15 cellular contexts compared by ENCODE assay signal in genomic region chr12:92077530-92077929, GRCh38.
DNase-seq lines count a peak whose midpoint lies in the region; ATAC-seq and TF ChIP-seq lines count a peak whose summit lies in the region.
"Had no signal": no experiment of that assay in that cellular context is flagged by ENCODE, and none has a peak within 500 bp of the region (broad histone marks: within the 10 kb centered on the region; RNA-seq: fewer than 3 reads in every experiment).

No MANE protein-coding gene starts in this region.

- H3K27me3 ChIP-seq in fibroblast of lung (ENCODE audit: control insufficient read depth, insufficient read depth, low read length), result no peaks in the 10 kb centered on the region
- no peaks in the 10 kb centered on the region for H3K27me3 ChIP-seq in smooth muscle cell (ENCODE audit: low read depth)
- H3K27me3 ChIP-seq: testis had no signal

- H3K4me1 ChIP-seq in fibroblast of lung (ENCODE audit: control insufficient read depth, extremely low read depth, insufficient read depth, low read length) (peaks cover 26% of the 10 kb centered on the region), smooth muscle cell (ENCODE audit: low read depth) (peaks cover 25% of the 10 kb centered on the region), mucosa of descending colon (ENCODE audit: low read depth) (peaks cover 5% of the 10 kb centered on the region)

- 56% methylated on average over 1 of the region's 1 CpG for WGBS in smooth muscle cell (ENCODE audit: low lambda C conversion rate)

- H3K36me3 ChIP-seq in fibroblast of lung (ENCODE audit: control insufficient read depth, insufficient read depth, low read length), result no peaks in the 10 kb centered on the region
- H3K36me3 ChIP-seq in smooth muscle cell (ENCODE audit: low read depth), result no peaks in the 10 kb centered on the region
- no peaks in the 10 kb centered on the region for H3K36me3 ChIP-seq in mucosa of descending colon (ENCODE audit: low read depth)
- H3K36me3 ChIP-seq: HAP-1 had no signal

- no peaks in the 10 kb centered on the region for H3K79me2 ChIP-seq in fibroblast of lung (ENCODE audit: control insufficient read depth, insufficient read depth, low read length)
- no peaks in the 10 kb centered on the region for H3K79me2 ChIP-seq in smooth muscle cell (ENCODE audit: low read depth)

- H4K20me1 ChIP-seq in fibroblast of lung (ENCODE audit: control insufficient read depth, extremely low read depth, insufficient read depth, low read length) (no peaks in the 10 kb centered on the region), smooth muscle cell (ENCODE audit: low read depth) (no peaks in the 10 kb centered on the region)

- H3K4me3 Mint-ChIP-seq in activated CD8-positive, alpha-beta T cell treated with anti-CD3 and anti-CD28 coated beads for 36 hours, result no peak overlapping the region
- H3K4me3 Mint-ChIP-seq in activated CD8-positive, alpha-beta T cell treated with anti-CD3 and anti-CD28 coated beads, Interleukin-2, amount 10 ng/mL, durations not matched to agents 7 days and 5 days, result no peak overlapping the region
- H3K4me3 Mint-ChIP-seq in T-cell, result no peak overlapping the region

- H3K4me1 Mint-ChIP-seq in activated CD8-positive, alpha-beta T cell treated with anti-CD3 and anti-CD28 coated beads for 36 hours (ENCODE audit: low read depth), result peaks cover 79% of the 10 kb centered on the region
- H3K4me1 Mint-ChIP-seq in activated CD8-positive, alpha-beta T cell treated with anti-CD3 and anti-CD28 coated beads, Interleukin-2, amount 10 ng/mL, durations not matched to agents 7 days and 5 days (ENCODE audit: low read depth), result peaks cover 48% of the 10 kb centered on the region
- H3K4me1 Mint-ChIP-seq in T-cell, result peaks cover 69 to 73% (median 73%) of the 10 kb centered on the region in 3 donors

- DNase-seq in activated CD8-positive, alpha-beta T cell treated with anti-CD3 and anti-CD28 coated beads for 36 hours, result no peak
- DNase-seq in activated CD8-positive, alpha-beta T cell treated with anti-CD3 and anti-CD28 coated beads, Interleukin-2, amount 10 ng/mL, durations not matched to agents 7 days and 5 days, result no peak
- DNase-seq in T-cell, result no peak
- no peak for DNase-seq in fibroblast of lung (ENCODE audit: low read depth in 2 of 2)
- no peak for DNase-seq in smooth muscle cell (lab: John Stamatoyannopoulos, UW; ENCODE audit: unreplicated experiment)
- DNase-seq in mucosa of descending colon, result no peak
- no peak for DNase-seq in stimulated activated CD4-positive, alpha-beta T cell treated with anti-CD3 and anti-CD28 coated beads, Interleukin-4, amount 100 ng/mL, for 24 hours
- DNase-seq: activated CD4-positive, alpha-beta T cell treated with anti-CD3 and anti-CD28 coated beads, Interleukin-2, amount 50 U/mL, for 1 hour; activated naive CD4-positive, alpha-beta T cell; Karpas-422; NCI-H510A had no signal

- POLR2A ChIA-PET in activated CD8-positive, alpha-beta T cell treated with anti-CD3 and anti-CD28 coated beads for 36 hours (lab: Charles Lee), result interaction anchor here (1.4 to 1.5 kb wide), 2 partner anchors 12 to 68 kb away, joined by 3 to 5 read pairs; partner anchors contain the start of gene BTG1
- POLR2A ChIA-PET in activated CD8-positive, alpha-beta T cell treated with anti-CD3 and anti-CD28 coated beads, Interleukin-2, amount 10 ng/mL, durations not matched to agents 7 days and 5 days (lab: Charles Lee), result interaction anchor here (1.3 kb wide), 1 partner anchor 67 kb away, joined by 3 read pairs; the partner anchor contains the start of gene BTG1
- POLR2A ChIA-PET in T-cell (lab: Charles Lee), result interaction anchor here (0.6 kb wide), 3 partner anchors 28 to 420 kb away, joined by 3 to 8 read pairs (median 4); no protein-coding TSS in a partner anchor

- no peaks in the 10 kb centered on the region for H3K9me3 ChIP-seq in fibroblast of lung (ENCODE audit: control insufficient read depth, insufficient read depth, low read depth, low read length)
- H3K9me3 ChIP-seq in smooth muscle cell (replicated peaks; ENCODE audit: low read depth), result no peaks in the 10 kb centered on the region
- H3K9me3 ChIP-seq in mucosa of descending colon, result no peaks in the 10 kb centered on the region
- H3K9me3 ChIP-seq: HAP-1, testis had no signal

- peak overlapping the region; percentile 83 for H3K27ac Mint-ChIP-seq in activated CD8-positive, alpha-beta T cell treated with anti-CD3 and anti-CD28 coated beads for 36 hours
- no peak overlapping the region for H3K27ac Mint-ChIP-seq in activated CD8-positive, alpha-beta T cell treated with anti-CD3 and anti-CD28 coated beads, Interleukin-2, amount 10 ng/mL, durations not matched to agents 7 days and 5 days
- peak overlapping the region; percentile 23 to 87 for H3K27ac Mint-ChIP-seq in T-cell

- peak overlapping the region; percentile 2 for H3K4me2 ChIP-seq in fibroblast of lung (ENCODE audit: extremely low read depth, insufficient read depth, low read length)
- H3K4me2 ChIP-seq in smooth muscle cell, result peak overlapping the region; percentile 58

- H3K36me3 Mint-ChIP-seq in activated CD8-positive, alpha-beta T cell treated with anti-CD3 and anti-CD28 coated beads for 36 hours (ENCODE audit: low read depth), result peaks cover 18% of the 10 kb centered on the region
- H3K36me3 Mint-ChIP-seq in activated CD8-positive, alpha-beta T cell treated with anti-CD3 and anti-CD28 coated beads, Interleukin-2, amount 10 ng/mL, durations not matched to agents 7 days and 5 days (ENCODE audit: low read depth), result peaks cover 7% of the 10 kb centered on the region
- H3K36me3 Mint-ChIP-seq in T-cell, result peaks cover 17% of the 10 kb centered on the region

- H3K27ac ChIP-seq in fibroblast of lung (ENCODE audit: insufficient read depth, low read length), result peak overlapping the region; percentile 62
- H3K27ac ChIP-seq in smooth muscle cell (ENCODE audit: low read depth), result peak overlapping the region; percentile 88

- H3K9me3 Mint-ChIP-seq in activated CD8-positive, alpha-beta T cell treated with anti-CD3 and anti-CD28 coated beads for 36 hours, result peaks cover 7% of the 10 kb centered on the region
- H3K9me3 Mint-ChIP-seq in activated CD8-positive, alpha-beta T cell treated with anti-CD3 and anti-CD28 coated beads, Interleukin-2, amount 10 ng/mL, durations not matched to agents 7 days and 5 days (ENCODE audit: insufficient read depth), result peaks cover 6% of the 10 kb centered on the region
- H3K9me3 Mint-ChIP-seq in T-cell, result peaks cover 0 to 4% (median 0%) of the 10 kb centered on the region in 3 donors

- no peak for ATAC-seq in activated CD8-positive, alpha-beta T cell treated with anti-CD3 and anti-CD28 coated beads for 36 hours
- ATAC-seq in activated CD8-positive, alpha-beta T cell treated with anti-CD3 and anti-CD28 coated beads, Interleukin-2, amount 10 ng/mL, durations not matched to agents 7 days and 5 days, result no peak
- no peak for ATAC-seq in T-cell (replicated peaks in 1 of 4)
- no peak for ATAC-seq in mucosa of descending colon
- no peak for ATAC-seq in GM21723 (IDR thresholded peaks at IDR 0.05; ENCODE audit: unreplicated experiment)
- ATAC-seq: Panc1 had no signal

- TF ChIP-seq CTCF in activated CD8-positive, alpha-beta T cell treated with anti-CD3 and anti-CD28 coated beads for 36 hours (IDR thresholded peaks at IDR 0.05), result no peak
- TF ChIP-seq CTCF in fibroblast of lung (conservative IDR thresholded peaks at IDR 0.05 in 1 of 2, IDR thresholded peaks at IDR 0.05 in 1 of 2; ENCODE audit: low read depth in 1 of 2, low read length in 2 of 2), result no peak
- TF ChIP-seq CTCF in smooth muscle cell (IDR thresholded peaks at IDR 0.05; ENCODE audit: borderline replicate concordance, insufficient read depth, poor library complexity, severe bottlenecking), result no peak
- TF ChIP-seq CTCF in mucosa of descending colon (IDR thresholded peaks at IDR 0.05), result no peak

- intact Hi-C loops in activated CD8-positive, alpha-beta T cell treated with anti-CD3 and anti-CD28 coated beads for 36 hours (cut with micrococcal nuclease), result no loop called here
- intact Hi-C loops in mucosa of descending colon (cut with DNase I, micrococcal nuclease), result no loop called here

- H3F3A ChIP-seq in smooth muscle cell (ENCODE audit: low read depth), result peaks cover 27% of the 10 kb centered on the region

- H2AFZ ChIP-seq in fibroblast of lung (ENCODE audit: low read length) (no peak overlapping the region), smooth muscle cell (ENCODE audit: low read depth) (no peak overlapping the region)

- H3K4me3 ChIP-seq in fibroblast of lung (replicated peaks in 1 of 4; ENCODE audit: control extremely low read depth in 1 of 4, insufficient read depth in 1 of 4, low read depth in 3 of 4, low read length in 4 of 4) (no peak overlapping the region), smooth muscle cell (no peak overlapping the region), mucosa of descending colon (no peak overlapping the region)
- H3K4me3 ChIP-seq: HAP-1, testis had no signal

- no peak overlapping the region for H3K9ac ChIP-seq in fibroblast of lung (ENCODE audit: insufficient read depth, low read length)
- H3K9ac ChIP-seq in smooth muscle cell (ENCODE audit: low read depth), result peak overlapping the region; percentile 46

- CTCF ChIA-PET in activated CD8-positive, alpha-beta T cell treated with anti-CD3 and anti-CD28 coated beads for 36 hours (lab: Charles Lee), result interaction anchor here (0.7 kb wide), 1 partner anchor 29 kb away, joined by 3 read pairs; no protein-coding TSS in a partner anchor
- CTCF ChIA-PET in activated CD8-positive, alpha-beta T cell treated with anti-CD3 and anti-CD28 coated beads, Interleukin-2, amount 10 ng/mL, durations not matched to agents 7 days and 5 days (lab: Charles Lee), result interaction anchor here (1.1 kb wide), 1 partner anchor 42 kb away, joined by 4 read pairs; no protein-coding TSS in a partner anchor
- CTCF ChIA-PET in T-cell (lab: Charles Lee), result no interaction called here

- H3K27me3 Mint-ChIP-seq in activated CD8-positive, alpha-beta T cell treated with anti-CD3 and anti-CD28 coated beads for 36 hours, result no peaks in the 10 kb centered on the region
- no peaks in the 10 kb centered on the region for H3K27me3 Mint-ChIP-seq in activated CD8-positive, alpha-beta T cell treated with anti-CD3 and anti-CD28 coated beads, Interleukin-2, amount 10 ng/mL, durations not matched to agents 7 days and 5 days (ENCODE audit: low read depth)
- no peaks in the 10 kb centered on the region for H3K27me3 Mint-ChIP-seq in T-cell

Comparison
In these comparisons a context has a peak if more than half of its experiments do, and no peak if none do; other contexts are left out.
1. CTCF ChIA-PET loops: an anchor here in activated CD8-positive, alpha-beta T cell treated with anti-CD3 and anti-CD28 coated beads for 36 hours (0.7 kb wide) and activated CD8-positive, alpha-beta T cell treated with anti-CD3 and anti-CD28 coated beads, Interleukin-2, amount 10 ng/mL, durations not matched to agents 7 days and 5 days (1.1 kb wide); none called in T-cell.